ENCODE assay signal across 4 cellular contexts in the genomic region with DNA sequence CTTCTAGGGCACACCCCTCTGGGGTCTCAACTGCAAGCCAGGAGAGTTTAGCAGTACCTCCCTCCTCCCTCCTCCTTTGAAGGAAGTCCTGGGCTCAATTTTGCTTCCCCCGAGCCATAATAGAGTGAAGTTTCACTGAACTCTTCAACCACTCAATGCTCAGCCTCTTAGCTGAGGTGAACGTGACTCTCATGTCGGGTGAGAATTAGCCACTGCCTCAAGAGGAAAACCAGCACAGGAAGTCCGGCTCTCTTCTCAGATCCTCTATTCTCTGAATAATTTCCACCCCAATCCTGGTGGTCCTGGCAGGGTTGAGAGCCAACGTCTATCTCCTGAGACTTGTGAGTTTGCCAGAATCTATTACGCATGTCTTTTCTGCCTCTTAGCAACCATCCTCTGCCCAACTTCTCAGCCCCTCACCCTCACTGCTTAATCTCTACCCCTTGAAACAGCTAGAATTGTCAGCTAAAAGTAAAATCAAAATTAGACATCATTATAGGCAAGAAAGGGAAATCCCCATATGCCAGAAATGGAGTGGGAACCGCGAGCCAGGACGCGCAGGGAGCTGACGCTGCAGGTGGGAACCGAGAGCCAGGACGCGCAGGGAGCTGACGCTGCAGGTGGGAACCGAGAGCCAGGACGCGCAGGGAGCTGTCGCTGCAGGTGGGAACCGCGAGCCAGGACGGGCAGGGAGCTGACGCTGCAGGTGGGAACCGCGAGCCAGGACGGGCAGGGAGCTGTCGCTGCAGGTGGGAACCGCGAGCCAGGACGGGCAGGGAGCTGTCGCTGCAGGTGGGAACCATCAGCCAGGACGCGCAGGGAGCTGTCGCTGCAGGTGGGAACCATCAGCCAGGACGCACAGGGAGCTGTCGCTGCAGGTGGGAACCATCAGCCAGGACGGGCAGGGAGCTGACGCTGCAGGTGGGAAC. TPM values are rescaled to one million over a fixed set of nuclear protein-coding genes. Genes with fewer than 3 reads are reported as not detected.
"Had no signal": no experiment of that assay in that cellular context is flagged by ENCODE, and none has a peak within 500 bp of the region (broad histone marks: within the 10 kb centered on the region; RNA-seq: fewer than 3 reads in every experiment).

No MANE protein-coding gene starts in this region.

RNA-seq across cellular contexts. Expression of gene PLD4, which starts 19.8 kb away (rescaled TPM):
- total RNA-seq: activated CD8-positive, alpha-beta memory T cell treated with anti-CD3 and anti-CD28 coated beads, Interleukin-2, amount 10 ng/mL, durations not matched to agents 7 days and 5 days; MCF 10A; NCI-H460; SJSA1 had no signal
